18 cellular contexts compared by ENCODE assay signal in the genomic region with DNA sequence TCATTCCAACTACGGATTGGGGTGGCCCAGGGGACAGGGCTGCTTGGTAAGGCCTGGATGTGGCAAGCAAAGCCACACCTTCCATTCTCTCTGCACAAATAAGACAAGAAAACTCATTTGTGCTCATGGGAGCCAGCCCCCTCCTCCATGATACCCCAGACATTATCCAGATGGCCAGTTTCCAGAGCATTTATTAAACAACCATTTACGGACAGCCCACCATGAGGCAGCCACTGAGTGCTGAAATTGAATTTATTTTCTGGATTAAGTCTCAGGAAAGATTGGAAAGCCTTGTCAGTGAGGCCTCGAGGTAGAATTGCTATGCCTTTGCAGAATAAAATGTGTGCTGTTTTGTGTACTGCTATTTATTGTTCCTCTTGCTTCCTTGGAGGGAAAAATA.
"Had no signal": no experiment of that assay in that cellular context is flagged by ENCODE, and none has a peak within 500 bp of the region (broad histone marks: within the 10 kb centered on the region; RNA-seq: fewer than 3 reads in every experiment).

No MANE protein-coding gene starts in this region.

- H3K4me3 ChIP-seq: hepatocyte, lung, ovary, smooth muscle cell had no signal

- ATAC-seq: left cardiac atrium, right cardiac atrium had no signal

- H3K36me3 Mint-ChIP-seq: naive B cell had no signal

- H3K9me3 ChIP-seq: ovary had no signal

- H3K27ac Mint-ChIP-seq: naive B cell had no signal

- H3K36me3 ChIP-seq: ovary had no signal

- H3K4me3 Mint-ChIP-seq: naive B cell, neural crest cell had no signal

- H3K27ac ChIP-seq: hepatocyte had no signal

- H3K4me1 Mint-ChIP-seq: naive B cell had no signal

- DNase-seq: dermis blood vessel endothelial cell; foreskin melanocyte; head of caudate nucleus; kidney; left cardiac atrium; left ventricle myocardium superior; mesenchymal stem cell; naive B cell; nucleus accumbens; ovary; stimulated activated CD4-positive, alpha-beta T cell treated with anti-CD3 and anti-CD28 coated beads, Interleukin-2, amount 100 ng/mL, for 48 hours; stimulated activated naive CD4-positive, alpha-beta T cell treated with Interleukin-2 at 50 U/mL for 16 hours; trophoblast cell had no signal

- H3K27me3 ChIP-seq: hepatocyte, ovary had no signal

- H3K9me3 Mint-ChIP-seq: naive B cell, neural crest cell had no signal
